Comparison of ENCODE assay signal across 1 cellular context in the genomic region with DNA sequence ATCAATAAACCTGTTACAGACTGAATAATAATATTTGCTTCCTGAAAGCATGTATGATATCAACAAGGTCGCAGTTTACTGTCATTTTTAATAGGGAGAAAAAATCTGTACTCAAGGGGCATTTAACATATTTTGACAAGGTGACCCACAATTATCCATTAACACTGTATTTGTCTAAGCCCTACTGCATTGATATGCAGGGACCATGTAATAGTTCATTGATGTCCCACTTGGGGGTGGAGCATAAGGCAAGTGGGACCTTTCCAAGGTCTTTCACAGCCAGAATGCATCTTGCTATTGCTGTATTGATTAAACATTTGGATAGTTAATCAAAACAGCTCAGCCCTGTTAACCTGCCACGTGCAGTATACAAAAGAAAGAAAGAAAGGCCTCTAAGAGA.
TF ChIP-seq lines count a peak whose summit lies in the region.

No MANE protein-coding gene starts in this region.

TF ChIP-seq in endothelial cell of umbilical vein, 7 proteins besides CTCF, POLR2A, EP300 and RAD21 (continued from another document):
- no peak for TF ChIP-seq GATA2 (IDR thresholded peaks at IDR 0.05; ENCODE audit: insufficient read depth, insufficient read length, low read depth, low read length)
